ENCODE assay signal across 30 cellular contexts in genomic region chr7:120586561-120586960, GRCh38.
"Had no signal": no experiment of that assay in that cellular context is flagged by ENCODE, and none has a peak within 500 bp of the region (broad histone marks: within the 10 kb centered on the region; RNA-seq: fewer than 3 reads in every experiment).

No MANE protein-coding gene starts in this region.

- H3K9me3 ChIP-seq: gastroesophageal sphincter, mucosa of descending colon, ovary, prostate gland, sigmoid colon, stomach, suprapubic skin, tibial artery, upper lobe of right lung had no signal

- H3K9me3 Mint-ChIP-seq: activated CD4-positive, alpha-beta memory T cell treated with anti-CD3 and anti-CD28 coated beads for 36 hours; activated CD4-positive, alpha-beta T cell treated with anti-CD3 and anti-CD28 coated beads, Interleukin-2, amount 10 ng/mL, durations not matched to agents 24 days and 14 days; memory B cell; stimulated activated naive B cell treated with anti-CD40 and anti-IgM and Interleukin-4, amounts not matched to agents 10 μg/mL and 1 μg/mL and 100 μg/mL, for 72 hours had no signal

- H3K27me3 ChIP-seq: gastroesophageal sphincter, ovary, sigmoid colon, stomach, suprapubic skin, tibial artery, upper lobe of right lung had no signal

- DNase-seq: activated CD4-positive, alpha-beta memory T cell treated with anti-CD3 and anti-CD28 coated beads for 36 hours; activated CD4-positive, alpha-beta T cell treated with anti-CD3 and anti-CD28 coated beads, Interleukin-2, amount 10 ng/mL, durations not matched to agents 24 days and 14 days; activated CD4-positive, CD25-positive, alpha-beta regulatory T cell treated with anti-CD3 and anti-CD28 coated beads, Interleukin-2, amount 50 U/mL, for 72 hours; activated CD8-positive, alpha-beta memory T cell treated with anti-CD3 and anti-CD28 coated beads, Interleukin-2, amount 50 U/mL, for 4 hours; activated gamma-delta T cell; activated naive CD4-positive, alpha-beta T cell treated with anti-CD3 and anti-CD28 coated beads, Interleukin-2, amount 10 ng/mL, durations not matched to agents 7 days and 5 days; activated naive CD8-positive, alpha-beta T cell treated with anti-CD3 and anti-CD28 coated beads, Interleukin-2, amount 10 ng/mL, durations not matched to agents 7 days and 5 days; activated T-cell treated with anti-CD3 and anti-CD28 coated beads, Interleukin-2, amount 50 U/mL, for 1 hour; amniotic stem cell; dermis blood vessel endothelial cell; effector CD4-positive, alpha-beta T cell; head of caudate nucleus; left cardiac atrium; mucosa of descending colon; ovary; sigmoid colon; small intestine; stimulated activated CD4-positive, alpha-beta T cell treated with anti-CD3 and anti-CD28 coated beads, Interleukin-1b, Interleukin-23, amount 100 ng/mL, for 48 hours; stimulated activated naive B cell treated with anti-CD40 and anti-IgM and Interleukin-4, amounts not matched to agents 10 μg/mL and 1 μg/mL and 100 μg/mL, for 72 hours; stomach; T-helper 17 cell; T1000; tibial artery; upper lobe of right lung had no signal

- ATAC-seq: gastroesophageal sphincter; left cardiac atrium; mucosa of descending colon; natural killer cell treated with Interleukin-12 subunit alpha and Interleukin-12 subunit beta and Interleukin-15 and Interleukin-18, amount 100 ng/mL, for 72 hours; stimulated activated naive B cell treated with anti-CD40 and anti-IgM and Interleukin-4, amounts not matched to agents 10 μg/mL and 1 μg/mL and 100 μg/mL, for 72 hours; T-helper 17 cell; upper lobe of right lung had no signal

- H3K4me3 Mint-ChIP-seq: activated CD4-positive, alpha-beta memory T cell treated with anti-CD3 and anti-CD28 coated beads for 36 hours; activated CD4-positive, alpha-beta T cell treated with anti-CD3 and anti-CD28 coated beads, Interleukin-2, amount 10 ng/mL, durations not matched to agents 24 days and 14 days; activated naive CD4-positive, alpha-beta T cell treated with anti-CD3 and anti-CD28 coated beads, Interleukin-2, amount 10 ng/mL, durations not matched to agents 7 days and 5 days; activated naive CD8-positive, alpha-beta T cell treated with anti-CD3 and anti-CD28 coated beads, Interleukin-2, amount 10 ng/mL, durations not matched to agents 7 days and 5 days; central memory CD8-positive, alpha-beta T cell; memory B cell; natural killer cell treated with Interleukin-12 subunit alpha and Interleukin-12 subunit beta and Interleukin-15 and Interleukin-18, amount 100 ng/mL, for 72 hours; stimulated activated naive B cell treated with anti-CD40 and anti-IgM and Interleukin-4, amounts not matched to agents 10 μg/mL and 1 μg/mL and 100 μg/mL, for 72 hours; T-helper 17 cell had no signal

- H3K27me3 Mint-ChIP-seq: activated CD4-positive, alpha-beta memory T cell treated with anti-CD3 and anti-CD28 coated beads for 36 hours; activated CD4-positive, alpha-beta T cell treated with anti-CD3 and anti-CD28 coated beads, Interleukin-2, amount 10 ng/mL, durations not matched to agents 24 days and 14 days; activated naive CD4-positive, alpha-beta T cell treated with anti-CD3 and anti-CD28 coated beads, Interleukin-2, amount 10 ng/mL, durations not matched to agents 7 days and 5 days; central memory CD8-positive, alpha-beta T cell; memory B cell; natural killer cell treated with Interleukin-12 subunit alpha and Interleukin-12 subunit beta and Interleukin-15 and Interleukin-18, amount 100 ng/mL, for 72 hours; stimulated activated naive B cell treated with anti-CD40 and anti-IgM and Interleukin-4, amounts not matched to agents 10 μg/mL and 1 μg/mL and 100 μg/mL, for 72 hours; T-helper 17 cell had no signal

- H3K4me1 Mint-ChIP-seq: activated CD4-positive, alpha-beta T cell treated with anti-CD3 and anti-CD28 coated beads, Interleukin-2, amount 10 ng/mL, durations not matched to agents 24 days and 14 days; activated naive CD4-positive, alpha-beta T cell treated with anti-CD3 and anti-CD28 coated beads, Interleukin-2, amount 10 ng/mL, durations not matched to agents 7 days and 5 days; activated naive CD8-positive, alpha-beta T cell treated with anti-CD3 and anti-CD28 coated beads, Interleukin-2, amount 10 ng/mL, durations not matched to agents 7 days and 5 days; central memory CD8-positive, alpha-beta T cell; memory B cell; stimulated activated naive B cell treated with anti-CD40 and anti-IgM and Interleukin-4, amounts not matched to agents 10 μg/mL and 1 μg/mL and 100 μg/mL, for 72 hours; T-helper 17 cell had no signal

- H3K4me1 ChIP-seq: gastroesophageal sphincter, prostate gland, stomach, suprapubic skin, tibial artery, upper lobe of right lung had no signal

- H3K36me3 ChIP-seq: gastroesophageal sphincter, ovary, prostate gland, sigmoid colon, stomach, suprapubic skin, tibial artery, upper lobe of right lung had no signal

- H3K27ac ChIP-seq: gastroesophageal sphincter, ovary, prostate gland, sigmoid colon, stomach, suprapubic skin, tibial artery, upper lobe of right lung had no signal

- H3K27ac Mint-ChIP-seq: activated CD4-positive, alpha-beta memory T cell treated with anti-CD3 and anti-CD28 coated beads for 36 hours; activated CD4-positive, alpha-beta T cell treated with anti-CD3 and anti-CD28 coated beads, Interleukin-2, amount 10 ng/mL, durations not matched to agents 24 days and 14 days; activated naive CD4-positive, alpha-beta T cell treated with anti-CD3 and anti-CD28 coated beads, Interleukin-2, amount 10 ng/mL, durations not matched to agents 7 days and 5 days; activated naive CD8-positive, alpha-beta T cell treated with anti-CD3 and anti-CD28 coated beads, Interleukin-2, amount 10 ng/mL, durations not matched to agents 7 days and 5 days; memory B cell; natural killer cell treated with Interleukin-12 subunit alpha and Interleukin-12 subunit beta and Interleukin-15 and Interleukin-18, amount 100 ng/mL, for 72 hours; stimulated activated naive B cell treated with anti-CD40 and anti-IgM and Interleukin-4, amounts not matched to agents 10 μg/mL and 1 μg/mL and 100 μg/mL, for 72 hours; T-helper 17 cell had no signal

- H3K4me3 ChIP-seq: gastroesophageal sphincter, mucosa of descending colon, ovary, prostate gland, sigmoid colon, stomach, suprapubic skin, tibial artery, upper lobe of right lung had no signal

- H3K36me3 Mint-ChIP-seq: activated CD4-positive, alpha-beta memory T cell treated with anti-CD3 and anti-CD28 coated beads for 36 hours; activated naive CD4-positive, alpha-beta T cell treated with anti-CD3 and anti-CD28 coated beads, Interleukin-2, amount 10 ng/mL, durations not matched to agents 7 days and 5 days; activated naive CD8-positive, alpha-beta T cell treated with anti-CD3 and anti-CD28 coated beads, Interleukin-2, amount 10 ng/mL, durations not matched to agents 7 days and 5 days; memory B cell; natural killer cell treated with Interleukin-12 subunit alpha and Interleukin-12 subunit beta and Interleukin-15 and Interleukin-18, amount 100 ng/mL, for 72 hours; stimulated activated naive B cell treated with anti-CD40 and anti-IgM and Interleukin-4, amounts not matched to agents 10 μg/mL and 1 μg/mL and 100 μg/mL, for 72 hours had no signal
